ENCODE assay signal across 14 cellular contexts in genomic region chr15:99239545-99240198, GRCh38. TPM values are rescaled to one million over a fixed set of nuclear protein-coding genes. Genes with fewer than 3 reads are reported as not detected.
DNase-seq lines count a peak whose midpoint lies in the region; ATAC-seq and TF ChIP-seq lines count a peak whose summit lies in the region.
"Had no signal": no experiment of that assay in that cellular context is flagged by ENCODE, and none has a peak within 500 bp of the region (broad histone marks: within the 10 kb centered on the region; RNA-seq: fewer than 3 reads in every experiment).

No MANE protein-coding gene starts in this region.

- no peaks in the 10 kb centered on the region for H3K79me2 ChIP-seq in PC-9 (ENCODE audit: low read depth)

- peaks cover 13% of the 10 kb centered on the region for H3K4me1 Mint-ChIP-seq in activated CD8-positive, alpha-beta T cell treated with anti-CD3 and anti-CD28 coated beads, Interleukin-2, amount 10 ng/mL, durations not matched to agents 7 days and 5 days (ENCODE audit: low read depth)

- no peaks in the 10 kb centered on the region for H3K9me3 ChIP-seq in PC-9 (ENCODE audit: insufficient read depth, low read depth)
- H3K9me3 ChIP-seq: BLaER1, right atrium auricular region had no signal

- H3K4me3 Mint-ChIP-seq in activated CD8-positive, alpha-beta T cell treated with anti-CD3 and anti-CD28 coated beads, Interleukin-2, amount 10 ng/mL, durations not matched to agents 7 days and 5 days = no peak overlapping the region

- H2AFZ ChIP-seq in PC-9 = no peak overlapping the region

- ATAC-seq in GM19438 (IDR thresholded peaks at IDR 0.05; ENCODE audit: low read depth, unreplicated experiment) = peak; percentile 76
- peak; percentile 96 for ATAC-seq in HG03039 (IDR thresholded peaks at IDR 0.05; ENCODE audit: unreplicated experiment)
- ATAC-seq in activated CD8-positive, alpha-beta T cell treated with anti-CD3 and anti-CD28 coated beads, Interleukin-2, amount 10 ng/mL, durations not matched to agents 7 days and 5 days = peak; percentile 89

- no peaks in the 10 kb centered on the region for H3K36me3 Mint-ChIP-seq in activated CD8-positive, alpha-beta T cell treated with anti-CD3 and anti-CD28 coated beads, Interleukin-2, amount 10 ng/mL, durations not matched to agents 7 days and 5 days (ENCODE audit: low read depth)

- no peaks in the 10 kb centered on the region for H3K4me1 ChIP-seq in PC-9 (replicated peaks; ENCODE audit: insufficient read depth)
- H3K4me1 ChIP-seq: BLaER1, right atrium auricular region had no signal

- H3K36me3 ChIP-seq in PC-9 (ENCODE audit: low read depth) = 0 out of 2 replicates have a peak, but pooled peaks cover 8% of the 10 kb centered on the region
- H3K36me3 ChIP-seq: BLaER1 had no signal

- DNase-seq in GM10248 (ENCODE audit: extremely low spot score) (peak; percentile 65), amygdala (lab: John Stamatoyannopoulos, UW) (no peak), GDM1 (lab: John Stamatoyannopoulos, UW) (no peak), iPS-NIHi11 (ENCODE audit: low spot score) (no peak), PC-9 (no peak)
- peak; percentile 29 for DNase-seq in activated CD8-positive, alpha-beta T cell treated with anti-CD3 and anti-CD28 coated beads, Interleukin-2, amount 10 ng/mL, durations not matched to agents 7 days and 5 days
- DNase-seq: cerebellar nuclear complex; GOT3; NCI-H2029; stimulated activated naive CD4-positive, alpha-beta T cell treated with Interleukin-2 at 50 U/mL for 16 hours had no signal

- no peaks in the 10 kb centered on the region for H3K27me3 ChIP-seq in PC-9 (ENCODE audit: insufficient read depth, low read depth)
- H3K27me3 ChIP-seq: BLaER1, right atrium auricular region had no signal

- POLR2A ChIA-PET in GM10248 (lab: Yijun Ruan, JAX) (no interaction called here), PC-9 (lab: Charles Lee; ENCODE audit: unreplicated experiment) (no interaction called here)
- POLR2A ChIA-PET in activated CD8-positive, alpha-beta T cell treated with anti-CD3 and anti-CD28 coated beads, Interleukin-2, amount 10 ng/mL, durations not matched to agents 7 days and 5 days (lab: Charles Lee) = interaction anchor here (0.8 kb wide), 1 partner anchor 12 kb away, joined by 3 read pairs; the partner anchor contains the start of gene LRRC28

- BruUV-seq in PC-9 (replicated peaks; lab: Mats Ljungman, UMichigan) = no TSS peak

- H3K27me3 Mint-ChIP-seq in activated CD8-positive, alpha-beta T cell treated with anti-CD3 and anti-CD28 coated beads, Interleukin-2, amount 10 ng/mL, durations not matched to agents 7 days and 5 days (ENCODE audit: low read depth) = peaks cover 7% of the 10 kb centered on the region

- H3F3A ChIP-seq in PC-9 (ENCODE audit: insufficient read depth, low read depth) = no peaks in the 10 kb centered on the region

- intact Hi-C loops in PC-9 (cut with micrococcal nuclease; ENCODE audit: unreplicated experiment) = no loop called here

- no peaks in the 10 kb centered on the region for H3K9me3 Mint-ChIP-seq in activated CD8-positive, alpha-beta T cell treated with anti-CD3 and anti-CD28 coated beads, Interleukin-2, amount 10 ng/mL, durations not matched to agents 7 days and 5 days (ENCODE audit: insufficient read depth)

- H3K4me2 ChIP-seq in PC-9 = no peak overlapping the region
- H3K4me2 ChIP-seq: BLaER1 had no signal

- CTCF ChIA-PET in GM10248 (lab: Yijun Ruan, JAX) (interaction anchor here (1.1 to 1.3 kb wide), 2 partner anchors 14 to 465 kb away, joined by 3 to 5 read pairs; no protein-coding TSS in a partner anchor), PC-9 (lab: Charles Lee) (no interaction called here)
- CTCF ChIA-PET in activated CD8-positive, alpha-beta T cell treated with anti-CD3 and anti-CD28 coated beads, Interleukin-2, amount 10 ng/mL, durations not matched to agents 7 days and 5 days (lab: Charles Lee) = no interaction called here

- no peaks in the 10 kb centered on the region for H3K9me2 ChIP-seq in PC-9 (ENCODE audit: insufficient read depth)

- H4K20me1 ChIP-seq in PC-9 (ENCODE audit: insufficient read depth) = no peaks in the 10 kb centered on the region
- H4K20me1 ChIP-seq: BLaER1 had no signal

- H3K4me3 ChIP-seq in PC-9 = no peak overlapping the region
- H3K4me3 ChIP-seq: BLaER1, right atrium auricular region had no signal

- H3K27ac ChIP-seq in PC-9 = no peak overlapping the region
- H3K27ac ChIP-seq: BLaER1, right atrium auricular region had no signal

- no peak overlapping the region for H3K27ac Mint-ChIP-seq in activated CD8-positive, alpha-beta T cell treated with anti-CD3 and anti-CD28 coated beads, Interleukin-2, amount 10 ng/mL, durations not matched to agents 7 days and 5 days

- TF ChIP-seq CTCF in GM10248 (IDR thresholded peaks at IDR 0.05; ENCODE audit: control extremely low read depth, extremely low read depth, low read depth, missing control alignments) (no peak), PC-9 (conservative IDR thresholded peaks at IDR 0.05) (no peak)

RNA-seq across cellular contexts. Expression of gene TTC23, which starts 9.7 kb away (rescaled TPM):
- total RNA-seq in activated CD8-positive, alpha-beta T cell treated with anti-CD3 and anti-CD28 coated beads, Interleukin-2, amount 10 ng/mL, durations not matched to agents 7 days and 5 days = under 1 TPM; 0.65 to 0.82 TPM
- total RNA-seq in PC-9 (2021) = 18.4 and 21.6 TPM in 2 replicates

RNA-seq across cellular contexts. Expression of gene LRRC28, which starts 11.6 kb away (rescaled TPM):
- 10 to 100 TPM; 18.3 to 19.3 TPM for total RNA-seq in activated CD8-positive, alpha-beta T cell treated with anti-CD3 and anti-CD28 coated beads, Interleukin-2, amount 10 ng/mL, durations not matched to agents 7 days and 5 days
- total RNA-seq in PC-9 (2021) = 13.5 and 19.3 TPM in 2 replicates

Comparison
In these comparisons a context has a peak if more than half of its experiments do, and no peak if none do; other contexts are left out.
1. DNase-seq: peak in GM10248 (single experiment) and activated CD8-positive, alpha-beta T cell treated with anti-CD3 and anti-CD28 coated beads, Interleukin-2, amount 10 ng/mL, durations not matched to agents 7 days and 5 days (single experiment); none in amygdala (0 of 56), GDM1 (single experiment), iPS-NIHi11 (single experiment) and PC-9 (0 of 2).
2. RNA of gene TTC23, which starts 9.7 kb away (total RNA-seq): 18.4 to 21.6 TPM in PC-9; 0.65 to 0.82 TPM in activated CD8-positive, alpha-beta T cell treated with anti-CD3 and anti-CD28 coated beads, Interleukin-2, amount 10 ng/mL, durations not matched to agents 7 days and 5 days; every median in the first group is over 10 times any median in the second.
3. Peak in every context shown above with its lines, with median percentiles within 50 percentile points of each other: ATAC-seq.